Comparison of ENCODE assay signal across 27 cellular contexts in the genomic region with DNA sequence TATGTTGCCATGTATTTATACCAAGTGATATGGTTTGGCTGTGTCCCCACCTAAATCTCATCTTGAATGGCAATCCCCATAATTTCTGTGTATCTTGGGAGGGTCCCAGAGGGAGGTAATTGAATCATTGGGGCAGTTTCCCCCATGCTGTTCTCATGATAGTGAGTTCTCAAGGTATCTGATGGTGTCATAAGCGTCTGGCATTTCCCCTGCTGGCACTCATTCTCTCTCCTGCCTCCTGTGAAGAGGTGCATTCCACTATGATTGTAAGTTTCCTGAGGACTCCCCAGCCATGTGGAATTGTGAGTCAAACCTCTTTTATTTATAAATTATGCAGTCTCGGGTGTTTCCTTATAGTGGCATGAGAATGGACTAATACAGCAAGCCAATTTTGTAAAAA.
DNase-seq lines count a peak whose midpoint lies in the region; ATAC-seq, FAIRE-seq and TF ChIP-seq lines count a peak whose summit lies in the region.
"Had no signal": no experiment of that assay in that cellular context is flagged by ENCODE, and none has a peak within 500 bp of the region (broad histone marks: within the 10 kb centered on the region; RNA-seq: fewer than 3 reads in every experiment).

No MANE protein-coding gene starts in this region.

- no peak overlapping the region for H2BK120ac ChIP-seq in IMR-90 (ENCODE audit: low read depth, low read length)

- CTCF ChIA-PET in IMR-90 (lab: Yijun Ruan, JAX): no interaction called here

- intact Hi-C loops in IMR-90 (cut with micrococcal nuclease) (loop anchor here (2.0 kb wide), 1 partner anchor 424 kb away; no protein-coding TSS in a partner anchor), right lobe of liver (cut with DNase I) (no loop called here)

- H3K4me1 ChIP-seq in IMR-90 (ENCODE audit: control insufficient read depth, insufficient read depth, low read length): no peaks in the 10 kb centered on the region
- no peaks in the 10 kb centered on the region for H3K4me1 ChIP-seq in right lobe of liver
- H3K4me1 ChIP-seq: Caco-2, upper lobe of right lung had no signal

- no peak for FAIRE-seq in bronchial epithelial cell (lab: Jason Lieb, UNC)

- H3K9me3 Mint-ChIP-seq in glutamatergic neuron (ENCODE audit: unreplicated experiment): no peaks in the 10 kb centered on the region
- H3K9me3 Mint-ChIP-seq: HFFc6 had no signal

- no peak overlapping the region for H3K23ac ChIP-seq in IMR-90 (ENCODE audit: low read depth, low read length)

- H3K4me2 ChIP-seq in IMR-90 (ENCODE audit: low read depth, low read length): no peak overlapping the region
- H3K4me2 ChIP-seq: KMS-11 had no signal

- ATAC-seq in IMR-90 (ENCODE audit: low read depth): no peak
- no peak for ATAC-seq in right lobe of liver
- ATAC-seq in HG02642 (IDR thresholded peaks at IDR 0.05; ENCODE audit: poor library complexity, unreplicated experiment): no peak
- ATAC-seq in HG02981 (IDR thresholded peaks at IDR 0.05; ENCODE audit: unreplicated experiment): no peak
- ATAC-seq: activated CD8-positive, alpha-beta T cell treated with anti-CD3 and anti-CD28 coated beads, Interleukin-2, amount 10 ng/mL, durations not matched to agents 7 days and 5 days; upper lobe of right lung had no signal

- no peak overlapping the region for H3K27ac Mint-ChIP-seq in glutamatergic neuron (ENCODE audit: unreplicated experiment)
- H3K27ac Mint-ChIP-seq: activated CD8-positive, alpha-beta T cell treated with anti-CD3 and anti-CD28 coated beads, Interleukin-2, amount 10 ng/mL, durations not matched to agents 7 days and 5 days; HFFc6; naive B cell had no signal

- no peak overlapping the region for H2AFZ ChIP-seq in IMR-90 (replicated peaks; ENCODE audit: low read length, poor library complexity)

- DNase-seq in EH (ENCODE audit: low read depth): peak; percentile 49
- peak; percentile 38 for DNase-seq in IMR-90
- peak; percentile 21 for DNase-seq in bronchial epithelial cell (ENCODE audit: low read depth)
- DNase-seq in iPS DF 19.7 (ENCODE audit: low read depth, low spot score): peak; percentile 9
- DNase-seq in glutamatergic neuron: no peak
- DNase-seq in right lobe of liver: no peak
- DNase-seq: activated CD4-positive, alpha-beta T cell treated with anti-CD3 and anti-CD28 coated beads for 1 hour; activated CD8-positive, alpha-beta T cell treated with anti-CD3 and anti-CD28 coated beads, Interleukin-2, amount 10 ng/mL, durations not matched to agents 7 days and 5 days; activated effector memory CD4-positive, alpha-beta T cell treated with anti-CD3 and anti-CD28 coated beads, Interleukin-2, amount 50 U/mL, for 16 hours; Caco-2; DMS79 treated with DMSO at 0.1 percent for 48 hours; HFFc6; naive B cell; NCI-H510A treated with DMSO at 0.1 percent for 48 hours; nucleus accumbens; Peyer's patch; SJCRH30; stimulated activated CD4-positive, alpha-beta T cell treated with anti-CD3 and anti-CD28 coated beads, Interleukin-1b, Interleukin-23, amount 100 ng/mL, for 48 hours; substantia nigra; T-helper 1 cell; upper lobe of right lung had no signal

- no peak overlapping the region for H3K9ac ChIP-seq in IMR-90 (ENCODE audit: low read depth, low read length)
- H3K9ac ChIP-seq: BLaER1 treated with 17β-estradiol and CSF1 and Interleukin-3, amounts not matched to agents 10 nM and 100 nM; KMS-11 had no signal

- BruUV-seq in IMR-90 (replicated peaks; lab: Mats Ljungman, UMichigan): no TSS peak

- no peaks in the 10 kb centered on the region for H3K9me1 ChIP-seq in IMR-90 (ENCODE audit: insufficient read depth, low read length)

- in situ Hi-C loops in IMR-90 (cut with MboI; ENCODE audit: low sequenced_read_pairs): no loop called here

- H2BK20ac ChIP-seq in IMR-90 (ENCODE audit: low read depth, low read length): no peak overlapping the region

- H4K20me1 ChIP-seq in IMR-90 (ENCODE audit: insufficient read depth, low read length): no peaks in the 10 kb centered on the region
- H4K20me1 ChIP-seq: BLaER1 treated with 17β-estradiol and CSF1 and Interleukin-3, amounts not matched to agents 10 nM and 100 nM had no signal

- H3K4me3 ChIP-seq in IMR-90 (ENCODE audit: insufficient read depth, low read depth, low read length) (no peak overlapping the region), bronchial epithelial cell (ENCODE audit: low read depth, low read length) (no peak overlapping the region), right lobe of liver (no peak overlapping the region)
- H3K4me3 ChIP-seq: BLaER1 treated with 17β-estradiol and CSF1 and Interleukin-3, amounts not matched to agents 10 nM and 100 nM; coronary artery; Peyer's patch; SJCRH30; skin epidermis; upper lobe of right lung had no signal

- H3K27ac ChIP-seq in IMR-90 (ENCODE audit: insufficient read depth, low read length) (no peak overlapping the region), right lobe of liver (no peak overlapping the region)
- H3K27ac ChIP-seq: BLaER1 treated with 17β-estradiol and CSF1 and Interleukin-3, amounts not matched to agents 10 nM and 100 nM; coronary artery; KMS-11; Peyer's patch; SJCRH30; skin epidermis; upper lobe of right lung had no signal

- no peak overlapping the region for H4K5ac ChIP-seq in IMR-90 (ENCODE audit: low read depth, low read length)

- no peaks in the 10 kb centered on the region for H3K36me3 Mint-ChIP-seq in glutamatergic neuron (ENCODE audit: unreplicated experiment)
- H3K36me3 Mint-ChIP-seq: naive B cell had no signal

- dilution Hi-C loops in IMR-90 (cut with HindIII; ENCODE audit: low sequenced_read_pairs, unreplicated experiment): no loop called here

- H2BK15ac ChIP-seq in IMR-90 (ENCODE audit: low read depth, low read length): no peak overlapping the region

- H3K9me3 ChIP-seq in IMR-90 (ENCODE audit: control insufficient read depth, insufficient read depth, low read length) (no peaks in the 10 kb centered on the region), right lobe of liver (no peaks in the 10 kb centered on the region)
- H3K9me3 ChIP-seq: BLaER1 treated with 17β-estradiol and CSF1 and Interleukin-3, amounts not matched to agents 10 nM and 100 nM; Caco-2; Peyer's patch; SJCRH30; upper lobe of right lung had no signal

- no peak for TF ChIP-seq CTCF in IMR-90 (conservative IDR thresholded peaks at IDR 0.05; ENCODE audit: low read depth, low read length)
- TF ChIP-seq CTCF in bronchial epithelial cell (IDR thresholded peaks at IDR 0.05; ENCODE audit: insufficient read depth, low read length, severe bottlenecking): no peak
- no peak for TF ChIP-seq CTCF in glutamatergic neuron (IDR thresholded peaks at IDR 0.05; ENCODE audit: partially characterized antibody, unreplicated experiment)
- TF ChIP-seq CTCF in right lobe of liver (IDR thresholded peaks at IDR 0.05): no peak

- TF ChIP-seq RAD21 in IMR-90 (IDR thresholded peaks at IDR 0.05; ENCODE audit: low read length): no peak

- no peak for TF ChIP-seq POLR2A in IMR-90 (IDR thresholded peaks at IDR 0.05; ENCODE audit: low read depth, low read length)
- TF ChIP-seq POLR2A in right lobe of liver (IDR thresholded peaks at IDR 0.05): no peak

- H3K27me3 ChIP-seq in IMR-90 (ENCODE audit: control insufficient read depth, insufficient read depth, low read length) (no peaks in the 10 kb centered on the region), bronchial epithelial cell (ENCODE audit: control insufficient read depth, insufficient read depth, low read length) (no peaks in the 10 kb centered on the region), right lobe of liver (no peaks in the 10 kb centered on the region)
- H3K27me3 ChIP-seq: BLaER1 treated with 17β-estradiol and CSF1 and Interleukin-3, amounts not matched to agents 10 nM and 100 nM; Peyer's patch; SJCRH30; upper lobe of right lung had no signal

- no CpG with 5 or more reads among the region's 2 CpGs for WGBS in IMR-90 (ENCODE audit: extremely low coverage in 2 of 2, insufficient read length in 1 of 2), 2 experiments
- 57% methylated on average over 2 of the region's 2 CpGs for WGBS in right lobe of liver (ENCODE audit: insufficient coverage, low coverage, low lambda C conversion rate, missing lambda C conversion rate)

- no peak overlapping the region for H2AK9ac ChIP-seq in IMR-90 (replicated peaks; ENCODE audit: low read depth, low read length, poor library complexity)

- no peak overlapping the region for H3K14ac ChIP-seq in IMR-90 (replicated peaks; ENCODE audit: low read depth, low read length)

- no peaks in the 10 kb centered on the region for H3K27me3 Mint-ChIP-seq in glutamatergic neuron (ENCODE audit: unreplicated experiment)
- H3K27me3 Mint-ChIP-seq: naive B cell had no signal

- H3K36me3 ChIP-seq in IMR-90 (ENCODE audit: control insufficient read depth, insufficient read depth, low read length): no peaks in the 10 kb centered on the region
- H3K36me3 ChIP-seq in bronchial epithelial cell (ENCODE audit: control insufficient read depth, insufficient read depth, low read length): no peaks in the 10 kb centered on the region
- no peaks in the 10 kb centered on the region for H3K36me3 ChIP-seq in right lobe of liver
- H3K36me3 ChIP-seq: BLaER1 treated with 17β-estradiol and CSF1 and Interleukin-3, amounts not matched to agents 10 nM and 100 nM; Peyer's patch; SJCRH30; upper lobe of right lung had no signal

- H3K56ac ChIP-seq in IMR-90 (ENCODE audit: extremely low read depth, insufficient read depth, low read length): no peak overlapping the region

- no peak overlapping the region for H4K91ac ChIP-seq in IMR-90 (ENCODE audit: insufficient read depth, low read depth, low read length)

- H3K79me1 ChIP-seq in IMR-90 (ENCODE audit: low read depth in 1 of 2, low read length in 2 of 2): no peaks in the 10 kb centered on the region

- no peaks in the 10 kb centered on the region for H3K4me1 Mint-ChIP-seq in glutamatergic neuron (ENCODE audit: low read depth, unreplicated experiment)
- H3K4me1 Mint-ChIP-seq: naive B cell had no signal

- H4K8ac ChIP-seq in IMR-90 (ENCODE audit: low read depth in 2 of 2, low read length in 2 of 2): no peak overlapping the region

- no peak overlapping the region for H3K4me3 Mint-ChIP-seq in glutamatergic neuron (ENCODE audit: unreplicated experiment)
- H3K4me3 Mint-ChIP-seq: activated CD8-positive, alpha-beta T cell treated with anti-CD3 and anti-CD28 coated beads, Interleukin-2, amount 10 ng/mL, durations not matched to agents 7 days and 5 days; HFFc6; naive B cell had no signal

- no peak overlapping the region for H3K4ac ChIP-seq in IMR-90 (ENCODE audit: low read depth, low read length)

- POLR2A ChIA-PET in IMR-90 (lab: Charles Lee; ENCODE audit: unreplicated experiment): no interaction called here

- no peak overlapping the region for H2BK5ac ChIP-seq in IMR-90 (ENCODE audit: low read depth, low read length, poor library complexity, severe bottlenecking)

- H2AK5ac ChIP-seq in IMR-90 (ENCODE audit: low read depth, low read length): no peak overlapping the region

- no peak overlapping the region for H3K18ac ChIP-seq in IMR-90 (ENCODE audit: low read depth, low read length)

TF ChIP-seq in IMR-90, 13 proteins besides CTCF, POLR2A, EP300 and RAD21 (continues in another document):
- TF ChIP-seq, protein P1, sequence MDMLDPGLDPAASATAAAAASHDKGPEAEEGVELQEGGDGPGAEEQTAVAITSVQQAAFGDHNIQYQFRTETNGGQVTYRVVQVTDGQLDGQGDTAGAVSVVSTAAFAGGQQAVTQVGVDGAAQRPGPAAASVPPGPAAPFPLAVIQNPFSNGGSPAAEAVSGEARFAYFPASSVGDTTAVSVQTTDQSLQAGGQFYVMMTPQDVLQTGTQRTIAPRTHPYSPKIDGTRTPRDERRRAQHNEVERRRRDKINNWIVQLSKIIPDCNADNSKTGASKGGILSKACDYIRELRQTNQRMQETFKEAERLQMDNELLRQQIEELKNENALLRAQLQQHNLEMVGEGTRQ (IDR thresholded peaks at IDR 0.05; ENCODE audit: low read depth, low read length): no peak

Comparison
In these comparisons a context has a peak if more than half of its experiments do, and no peak if none do; other contexts are left out.
1. DNase-seq: peak in EH (single experiment), IMR-90 (single experiment), bronchial epithelial cell (single experiment) and iPS DF 19.7 (single experiment); none in glutamatergic neuron (single experiment) and right lobe of liver (0 of 3).